Comparison of ENCODE assay signal across 32 cellular contexts in genomic region chr5:91490340-91490739, GRCh38.
"Had no signal": no experiment of that assay in that cellular context is flagged by ENCODE, and none has a peak within 500 bp of the region (broad histone marks: within the 10 kb centered on the region; RNA-seq: fewer than 3 reads in every experiment).

No MANE protein-coding gene starts in this region.

- ATAC-seq: activated naive CD4-positive, alpha-beta T cell treated with anti-CD3 and anti-CD28 coated beads, Interleukin-2, amount 50 U/mL, for 72 hours; activated naive CD8-positive, alpha-beta T cell treated with anti-CD3 and anti-CD28 coated beads, Interleukin-2, amount 50 U/mL, for 24 hours; activated T-cell treated with anti-CD3 and anti-CD28 coated beads, Interleukin-2, amount 50 U/mL, for 4 hours; activated T-cell treated with anti-CD3 and anti-CD28 coated beads, Interleukin-2, amount 50 U/mL, for 72 hours; activated T-helper 17 cell treated with anti-CD3 and anti-CD28 coated beads, Interleukin-2, amount 50 U/mL, for 72 hours; body of pancreas had no signal

- DNase-seq: activated effector memory CD4-positive, alpha-beta T cell treated with anti-CD3 and anti-CD28 coated beads, Interleukin-2, amount 50 U/mL, for 16 hours; activated effector memory CD4-positive, alpha-beta T cell treated with Interleukin-2 at 50 U/mL for 16 hours; activated gamma-delta T cell; activated gamma-delta T cell treated with Interleukin-2 at 50 U/mL for 16 hours; activated naive CD4-positive, alpha-beta T cell; activated naive CD4-positive, alpha-beta T cell treated with anti-CD3 and anti-CD28 coated beads for 36 hours; activated naive CD4-positive, alpha-beta T cell treated with anti-CD3 and anti-CD28 coated beads, Interleukin-2, amount 10 ng/mL, durations not matched to agents 7 days and 5 days; activated naive CD4-positive, alpha-beta T cell treated with anti-CD3 and anti-CD28 coated beads, Interleukin-2, amount 50 U/mL, for 16 hours; activated naive CD4-positive, alpha-beta T cell treated with Interleukin-2 at 50 U/mL for 16 hours; activated naive CD8-positive, alpha-beta T cell treated with anti-CD3 and anti-CD28 coated beads for 36 hours; activated naive CD8-positive, alpha-beta T cell treated with anti-CD3 and anti-CD28 coated beads, Interleukin-2, amount 10 ng/mL, durations not matched to agents 7 days and 5 days; activated naive CD8-positive, alpha-beta T cell treated with anti-CD3 and anti-CD28 coated beads, Interleukin-2, amount 50 U/mL, for 24 hours; activated T-cell treated with anti-CD3 and anti-CD28 coated beads, Interleukin-2, amount 50 U/mL, for 1 hour; activated T-cell treated with anti-CD3 and anti-CD28 coated beads, Interleukin-2, amount 50 U/mL, for 24 hours; activated T-cell treated with anti-CD3 and anti-CD28 coated beads, Interleukin-2, amount 50 U/mL, for 4 hours; activated T-cell treated with anti-CD3 and anti-CD28 coated beads, Interleukin-2, amount 50 U/mL, for 48 hours; activated T-cell treated with anti-CD3 and anti-CD28 coated beads, Interleukin-2, amount 50 U/mL, for 72 hours; adrenal gland; amniotic stem cell; amygdala; anterior cingulate cortex; aorta; body of pancreas; brain microvascular endothelial cell; caudate nucleus; central memory CD4-positive, alpha-beta T cell; cerebellar nuclear complex had no signal

- H3K4me3 ChIP-seq: adrenal gland, ascending aorta, body of pancreas, breast epithelium, cardiac muscle cell had no signal

- H3K27ac ChIP-seq: adrenal gland, ascending aorta, body of pancreas, brain microvascular endothelial cell, breast epithelium, cardiac muscle cell had no signal

- H3K27me3 ChIP-seq: adrenal gland, ascending aorta, body of pancreas, brain microvascular endothelial cell, breast epithelium, cardiac muscle cell had no signal

- H3K4me1 ChIP-seq: adrenal gland, ascending aorta, body of pancreas, breast epithelium had no signal

- H3K9me3 ChIP-seq: adrenal gland, ascending aorta, body of pancreas, breast epithelium had no signal

- H3K36me3 ChIP-seq: adrenal gland, ascending aorta, brain microvascular endothelial cell, breast epithelium, cardiac muscle cell had no signal
